In genomic region chr15:99130314-99130713, GRCh38 we compare ENCODE assay signal across 12 cellular contexts.
"Had no signal": no experiment of that assay in that cellular context is flagged by ENCODE, and none has a peak within 500 bp of the region (broad histone marks: within the 10 kb centered on the region; RNA-seq: fewer than 3 reads in every experiment).

No MANE protein-coding gene starts in this region.

- H3K9me3 ChIP-seq: heart right ventricle, left lung, neutrophil, right lobe of liver, tibial nerve had no signal

- H3K27ac ChIP-seq: left lung, neutrophil, right lobe of liver, tibial nerve had no signal

- ATAC-seq: left lung, right lobe of liver had no signal

- H3K27me3 ChIP-seq: heart right ventricle, left lung, neutrophil, right lobe of liver, tibial nerve had no signal

- H3K4me1 ChIP-seq: left lung had no signal

- DNase-seq: activated B cell treated with CpG ODN at 0.5 μM for 24 hours; activated CD4-positive, alpha-beta T cell treated with anti-CD3 and anti-CD28 coated beads, Interleukin-2, amount 10 ng/mL, durations not matched to agents 7 days and 5 days; activated CD8-positive, alpha-beta memory T cell treated with anti-CD3 and anti-CD28 coated beads for 24 hours; activated naive CD4-positive, alpha-beta T cell treated with anti-CD3 and anti-CD28 coated beads for 36 hours; foreskin melanocyte; heart right ventricle; left lung; Right ventricle myocardium superior; stimulated activated CD4-positive, alpha-beta T cell treated with anti-CD3 and anti-CD28 coated beads, Interleukin-2, amount 100 ng/mL, for 48 hours had no signal

- H3K36me3 ChIP-seq: left lung, neutrophil, right lobe of liver had no signal

- H3K4me3 ChIP-seq: heart right ventricle, left lung, right lobe of liver, tibial nerve had no signal
